Comparison of ENCODE assay signal across 8 cellular contexts in the genomic region with DNA sequence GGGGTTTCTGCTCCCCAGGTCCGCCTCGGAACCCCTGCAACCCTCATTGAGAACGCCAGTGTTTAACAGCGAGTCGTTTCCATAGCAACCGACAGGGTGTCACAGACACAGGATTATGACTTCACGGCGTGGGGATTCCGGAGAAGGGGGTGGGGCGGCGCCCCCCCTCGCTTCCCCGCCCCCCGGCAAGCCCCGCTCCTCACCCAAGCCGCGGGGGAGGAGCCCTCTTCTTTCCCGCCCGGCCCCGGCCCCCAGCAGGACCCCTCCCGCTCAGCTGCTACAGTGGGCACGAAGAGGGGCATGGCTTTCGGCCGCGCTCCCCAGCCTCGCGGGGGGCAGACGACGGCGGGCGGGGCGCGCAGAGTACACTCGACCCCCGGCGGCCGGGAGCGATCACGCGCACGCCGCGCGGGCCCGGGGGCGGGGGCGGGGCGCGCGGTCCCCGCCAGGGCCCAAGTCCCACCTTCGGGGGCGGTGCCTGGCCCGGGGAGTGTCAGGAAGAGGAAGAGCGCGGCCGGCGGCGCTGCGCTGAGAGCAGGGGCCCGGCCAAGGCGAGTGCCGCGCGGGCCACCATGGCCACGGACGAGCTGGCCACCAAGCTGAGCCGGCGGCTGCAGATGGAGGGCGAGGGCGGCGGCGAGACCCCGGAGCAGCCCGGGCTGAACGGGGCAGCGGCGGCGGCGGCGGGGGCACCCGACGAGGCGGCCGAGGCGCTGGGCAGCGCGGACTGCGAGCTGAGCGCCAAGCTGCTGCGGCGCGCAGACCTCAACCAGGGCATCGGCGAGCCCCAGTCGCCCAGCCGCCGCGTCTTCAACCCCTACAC. TPM values are rescaled to one million over a fixed set of nuclear protein-coding genes. Genes with fewer than 3 reads are reported as not detected.
DNase-seq lines count a peak whose midpoint lies in the region; ATAC-seq and TF ChIP-seq lines count a peak whose summit lies in the region.

A gene with protein sequence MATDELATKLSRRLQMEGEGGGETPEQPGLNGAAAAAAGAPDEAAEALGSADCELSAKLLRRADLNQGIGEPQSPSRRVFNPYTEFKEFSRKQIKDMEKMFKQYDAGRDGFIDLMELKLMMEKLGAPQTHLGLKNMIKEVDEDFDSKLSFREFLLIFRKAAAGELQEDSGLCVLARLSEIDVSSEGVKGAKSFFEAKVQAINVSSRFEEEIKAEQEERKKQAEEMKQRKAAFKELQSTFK (plus strand): TSS at position 489 of the 823 bp plus-strand sequence. CDS start 84 bp downstream, at position 573.

- H3K27ac ChIP-seq in A673 (ENCODE audit: low read depth, low read length, poor library complexity, severe bottlenecking) (peak within 1 kb of the TSS; percentile 78), cingulate gyrus (ENCODE audit: low read depth, low read length) (peak within 1 kb of the TSS; percentile 47)

- TF ChIP-seq CTCF in A673 (conservative IDR thresholded peaks at IDR 0.05; ENCODE audit: low read depth, low read length), result no peak

- ATAC-seq in GM18867 (IDR thresholded peaks at IDR 0.05; ENCODE audit: unreplicated experiment) (peak; percentile 79), HG03135 (IDR thresholded peaks at IDR 0.05; ENCODE audit: unreplicated experiment) (peak; percentile 75)

- peaks cover 13% of the 10 kb centered on the region for H3K4me1 ChIP-seq in A673 (ENCODE audit: insufficient read depth, low read length, poor library complexity, severe bottlenecking)

- no peaks in the 10 kb centered on the region for H3K27me3 ChIP-seq in A673 (replicated peaks; ENCODE audit: insufficient read depth, low read depth, low read length, poor library complexity)

- intact Hi-C loops in A673 (cut with micrococcal nuclease; ENCODE audit: unreplicated experiment), result loop anchor here (5.0 kb wide), 1 partner anchor 87 kb away; no protein-coding TSS in a partner anchor

- DNase-seq in A673 (ENCODE audit: low spot score) (peak; percentile 93), NCI-H460 (ENCODE audit: extremely low read depth, low read depth) (peak; percentile 89), left kidney (ENCODE audit: low read depth, low spot score) (peak; percentile 95)
- peak; percentile 90 for DNase-seq in activated CD4-positive, alpha-beta T cell treated with anti-CD3 and anti-CD28 coated beads for 4 hours
- DNase-seq in stimulated activated CD4-positive, alpha-beta T cell treated with anti-CD3 and anti-CD28 coated beads, Interleukin-1b, Interleukin-23, amount 100 ng/mL, for 48 hours, result peak; percentile 80

- no peaks in the 10 kb centered on the region for H3K9me3 ChIP-seq in A673 (ENCODE audit: low read depth, low read length, poor library complexity, severe bottlenecking)

- no TSS peak for BruUV-seq in A673 (replicated peaks; lab: Mats Ljungman, UMichigan)

- no peaks in the 10 kb centered on the region for H3K36me3 ChIP-seq in A673 (ENCODE audit: insufficient read depth, low read length, poor library complexity, severe bottlenecking)

- CTCF ChIA-PET in A673 (lab: Charles Lee), result no interaction called here

- peak within 1 kb of the TSS; percentile 96 for H3K4me3 ChIP-seq in A673 (ENCODE audit: low read depth, low read length, poor library complexity, severe bottlenecking)

- POLR2A ChIA-PET in A673 (lab: Charles Lee; ENCODE audit: low non-redundant PET), result no interaction called here

RNA-seq across cellular contexts. Expression of the gene that starts here (rescaled TPM):
- 30.6 and 32.5 TPM in 2 replicates for total RNA-seq in A673 (2021)
- total RNA-seq in NCI-H460 (2014; rRNA removed; shearing (Covaris generic)), result 212 and 236 TPM in 2 replicates
- 363 and 455 TPM in 2 replicates for polyA plus RNA-seq in NCI-H460 (2014; cell fraction: nucleus; rRNA removed)

Comparison
In these comparisons a context has a peak if more than half of its experiments do, and no peak if none do; other contexts are left out.
1. Peak in every context shown above with its lines: DNase-seq, ATAC-seq, H3K4me3 ChIP-seq and H3K27ac ChIP-seq.